In genomic region chr13:48840366-48840765, GRCh38 we compare ENCODE assay signal across 37 cellular contexts.
"Had no signal": no experiment of that assay in that cellular context is flagged by ENCODE, and none has a peak within 500 bp of the region (broad histone marks: within the 10 kb centered on the region; RNA-seq: fewer than 3 reads in every experiment).

No MANE protein-coding gene starts in this region.

- H3K36me3 Mint-ChIP-seq: activated naive CD8-positive, alpha-beta T cell treated with anti-CD3 and anti-CD28 coated beads, Interleukin-2, amount 10 ng/mL, durations not matched to agents 7 days and 5 days; brain had no signal

- H3K27me3 ChIP-seq: ascending aorta, breast epithelium, cardiac muscle cell, dorsolateral prefrontal cortex, foreskin keratinocyte, gastrocnemius medialis, heart left ventricle had no signal

- H3K4me3 Mint-ChIP-seq: activated CD4-positive, alpha-beta memory T cell treated with anti-CD3 and anti-CD28 coated beads for 36 hours; activated CD4-positive, alpha-beta T cell treated with anti-CD3 and anti-CD28 coated beads for 36 hours; activated CD4-positive, alpha-beta T cell treated with anti-CD3 and anti-CD28 coated beads, Interleukin-2, amount 10 ng/mL, durations not matched to agents 24 days and 14 days; activated CD8-positive, alpha-beta memory T cell treated with anti-CD3 and anti-CD28 coated beads, Interleukin-2, amount 10 ng/mL, durations not matched to agents 7 days and 5 days; activated CD8-positive, alpha-beta T cell treated with anti-CD3 and anti-CD28 coated beads, Interleukin-2, amount 10 ng/mL, durations not matched to agents 7 days and 5 days; activated naive CD4-positive, alpha-beta T cell treated with anti-CD3 and anti-CD28 coated beads, Interleukin-2, amount 10 ng/mL, durations not matched to agents 7 days and 5 days; activated naive CD8-positive, alpha-beta T cell treated with anti-CD3 and anti-CD28 coated beads, Interleukin-2, amount 10 ng/mL, durations not matched to agents 7 days and 5 days; activated T-helper 1 cell treated with anti-CD3 and anti-CD28 coated beads, Interleukin-12 subunit alpha, Interleukin-12 subunit beta, Interleukin-2, Interleukin-4 antibody, amounts not matched to agents 30 ng/mL and 10 ng/mL and 1 ng/mL, durations not matched to agents 14 hours and 24 hours and 36 hours; brain; dendritic cell treated with granulocyte-macrophage colony-stimulating factor and Interleukin-4, amounts not matched to agents 40 ng/mL and 50 ng/mL, for 4 days; endodermal cell; T-helper 17 cell; T-helper 2 cell treated with Interferon-gamma antibody and Interleukin-4, amounts not matched to agents 5 μg/mL and 100 μg/mL, for 36 hours had no signal

- H3K27ac ChIP-seq: ascending aorta, breast epithelium, cardiac muscle cell, coronary artery, dorsolateral prefrontal cortex, foreskin keratinocyte, gastrocnemius medialis, heart left ventricle, WERI-Rb-1 had no signal

- H3K36me3 ChIP-seq: ascending aorta, breast epithelium, cardiac muscle cell, gastrocnemius medialis, heart left ventricle, WERI-Rb-1 had no signal

- H3K4me1 ChIP-seq: ascending aorta, breast epithelium, foreskin keratinocyte, gastrocnemius medialis had no signal

- H3K9me3 Mint-ChIP-seq: activated naive CD4-positive, alpha-beta T cell treated with anti-CD3 and anti-CD28 coated beads, Interleukin-2, amount 10 ng/mL, durations not matched to agents 7 days and 5 days; activated naive CD4-positive, alpha-beta T cell treated with anti-CD3 and anti-CD28 coated beads, Interleukin-2, amount 50 U/mL, for 72 hours; activated T-helper 1 cell treated with anti-CD3 and anti-CD28 coated beads, Interleukin-12 subunit alpha, Interleukin-12 subunit beta, Interleukin-2, Interleukin-4 antibody, amounts not matched to agents 30 ng/mL and 10 ng/mL and 1 ng/mL, durations not matched to agents 14 hours and 24 hours and 36 hours; dendritic cell treated with granulocyte-macrophage colony-stimulating factor and Interleukin-4, amounts not matched to agents 40 ng/mL and 50 ng/mL, for 4 days; T-helper 2 cell treated with Interferon-gamma antibody and Interleukin-4, amounts not matched to agents 5 μg/mL and 100 μg/mL, for 36 hours had no signal

- DNase-seq: activated CD4-positive, alpha-beta memory T cell treated with anti-CD3 and anti-CD28 coated beads for 36 hours; activated CD4-positive, alpha-beta T cell treated with anti-CD3 and anti-CD28 coated beads for 36 hours; activated CD4-positive, alpha-beta T cell treated with anti-CD3 and anti-CD28 coated beads, Interleukin-2, amount 10 ng/mL, durations not matched to agents 24 days and 14 days; activated CD4-positive, CD25-positive, alpha-beta regulatory T cell; activated CD4-positive, CD25-positive, alpha-beta regulatory T cell treated with anti-CD3 and anti-CD28 coated beads, Interleukin-2, amount 50 U/mL, for 72 hours; activated CD8-positive, alpha-beta memory T cell treated with anti-CD3 and anti-CD28 coated beads, Interleukin-2, amount 10 ng/mL, durations not matched to agents 7 days and 5 days; activated CD8-positive, alpha-beta memory T cell treated with anti-CD3 and anti-CD28 coated beads, Interleukin-2, amount 50 U/mL, for 4 hours; activated CD8-positive, alpha-beta T cell treated with anti-CD3 and anti-CD28 coated beads, Interleukin-2, amount 10 ng/mL, durations not matched to agents 7 days and 5 days; activated effector memory CD4-positive, alpha-beta T cell treated with anti-CD3 and anti-CD28 coated beads, Interleukin-2, amount 50 U/mL, for 16 hours; activated naive CD4-positive, alpha-beta T cell treated with anti-CD3 and anti-CD28 coated beads, Interleukin-2, amount 10 ng/mL, durations not matched to agents 7 days and 5 days; activated naive CD8-positive, alpha-beta T cell treated with anti-CD3 and anti-CD28 coated beads, Interleukin-2, amount 10 ng/mL, durations not matched to agents 7 days and 5 days; activated T-cell treated with anti-CD3 and anti-CD28 coated beads, Interleukin-2, amount 50 U/mL, for 1 hour; activated T-cell treated with anti-CD3 and anti-CD28 coated beads, Interleukin-2, amount 50 U/mL, for 48 hours; central memory CD4-positive, alpha-beta T cell; cerebellar nuclear complex; dorsolateral prefrontal cortex; effector memory CD4-positive, alpha-beta T cell; endodermal cell; foreskin keratinocyte; gastrocnemius medialis; glutamatergic neuron; heart left ventricle; T-helper 1 cell; T-helper 17 cell; T1000; WERI-Rb-1 had no signal

- H3K9me3 ChIP-seq: ascending aorta, gastrocnemius medialis had no signal

- H3K27me3 Mint-ChIP-seq: activated CD4-positive, alpha-beta T cell treated with anti-CD3 and anti-CD28 coated beads for 36 hours; T-helper 17 cell had no signal

- ATAC-seq: activated CD4-positive, alpha-beta T cell treated with anti-CD3 and anti-CD28 coated beads for 36 hours; activated CD8-positive, alpha-beta memory T cell treated with anti-CD3 and anti-CD28 coated beads, Interleukin-2, amount 10 ng/mL, durations not matched to agents 7 days and 5 days; activated CD8-positive, alpha-beta T cell treated with anti-CD3 and anti-CD28 coated beads, Interleukin-2, amount 10 ng/mL, durations not matched to agents 7 days and 5 days; activated naive CD4-positive, alpha-beta T cell treated with anti-CD3 and anti-CD28 coated beads, Interleukin-2, amount 50 U/mL, for 72 hours; esophagus mucosa; foreskin keratinocyte; gastrocnemius medialis; heart left ventricle; T-helper 17 cell had no signal

- H3K4me3 ChIP-seq: ascending aorta, breast epithelium, cardiac muscle cell, coronary artery, dorsolateral prefrontal cortex, gastrocnemius medialis, heart left ventricle had no signal

- H3K4me1 Mint-ChIP-seq: activated CD4-positive, alpha-beta T cell treated with anti-CD3 and anti-CD28 coated beads for 36 hours; activated CD4-positive, alpha-beta T cell treated with anti-CD3 and anti-CD28 coated beads, Interleukin-2, amount 10 ng/mL, durations not matched to agents 24 days and 14 days; activated CD8-positive, alpha-beta memory T cell treated with anti-CD3 and anti-CD28 coated beads, Interleukin-2, amount 10 ng/mL, durations not matched to agents 7 days and 5 days; activated naive CD4-positive, alpha-beta T cell treated with anti-CD3 and anti-CD28 coated beads, Interleukin-2, amount 10 ng/mL, durations not matched to agents 7 days and 5 days; activated naive CD8-positive, alpha-beta T cell treated with anti-CD3 and anti-CD28 coated beads, Interleukin-2, amount 10 ng/mL, durations not matched to agents 7 days and 5 days; brain; T-helper 17 cell had no signal

- H3K27ac Mint-ChIP-seq: activated CD4-positive, alpha-beta memory T cell treated with anti-CD3 and anti-CD28 coated beads for 36 hours; activated CD4-positive, alpha-beta T cell treated with anti-CD3 and anti-CD28 coated beads for 36 hours; activated CD4-positive, alpha-beta T cell treated with anti-CD3 and anti-CD28 coated beads, Interleukin-2, amount 10 ng/mL, durations not matched to agents 24 days and 14 days; activated CD8-positive, alpha-beta memory T cell treated with anti-CD3 and anti-CD28 coated beads, Interleukin-2, amount 10 ng/mL, durations not matched to agents 7 days and 5 days; activated CD8-positive, alpha-beta T cell treated with anti-CD3 and anti-CD28 coated beads, Interleukin-2, amount 10 ng/mL, durations not matched to agents 7 days and 5 days; activated naive CD4-positive, alpha-beta T cell treated with anti-CD3 and anti-CD28 coated beads, Interleukin-2, amount 50 U/mL, for 72 hours; activated naive CD8-positive, alpha-beta T cell treated with anti-CD3 and anti-CD28 coated beads, Interleukin-2, amount 10 ng/mL, durations not matched to agents 7 days and 5 days; activated T-helper 1 cell treated with anti-CD3 and anti-CD28 coated beads, Interleukin-12 subunit alpha, Interleukin-12 subunit beta, Interleukin-2, Interleukin-4 antibody, amounts not matched to agents 30 ng/mL and 10 ng/mL and 1 ng/mL, durations not matched to agents 14 hours and 24 hours and 36 hours; activated T-helper 2 cell treated with anti-CD3 and anti-CD28 coated beads, Interferon-gamma antibody, Interleukin-2, Interleukin-4, amounts not matched to agents 10 μg/mL and 5 μg/mL and 100 μg/mL, durations not matched to agents 14 hours and 24 hours and 36 hours; brain; dendritic cell treated with granulocyte-macrophage colony-stimulating factor and Interleukin-4, amounts not matched to agents 40 ng/mL and 50 ng/mL, for 4 days; endodermal cell; T-helper 17 cell; T-helper 2 cell treated with Interferon-gamma antibody and Interleukin-4, amounts not matched to agents 5 μg/mL and 100 μg/mL, for 36 hours had no signal
